8 cellular contexts compared by ENCODE assay signal in genomic region chr7:4684826-4685225, GRCh38. TPM values are rescaled to one million over a fixed set of nuclear protein-coding genes. Genes with fewer than 3 reads are reported as not detected.
A peak's percentile ranks its signal among the peaks of the same experiment; 100 is the strongest.
DNase-seq lines count a peak whose midpoint lies in the region; ATAC-seq and TF ChIP-seq lines count a peak whose summit lies in the region.

No MANE protein-coding gene starts in this region.

- H3K27ac ChIP-seq in esophagus squamous epithelium (peak overlapping the region; percentile 95 to 98 (median 96)), sigmoid colon (peak overlapping the region; percentile 93 to 96 (median 94))

- H3K9me3 ChIP-seq in esophagus squamous epithelium (no peaks in the 10 kb centered on the region), sigmoid colon (no peaks in the 10 kb centered on the region)

- peaks cover 54 to 66% (median 60%) of the 10 kb centered on the region in 3 donors for H3K4me1 Mint-ChIP-seq in T-cell

- H3K4me3 ChIP-seq in GM08714 (ENCODE audit: low read length) (peak overlapping the region; percentile 76), esophagus squamous epithelium (peak overlapping the region in 3 of 4 donors; percentile 80 to 95 (median 94)), sigmoid colon (peak overlapping the region in 3 of 4 donors; percentile 76 to 98 (median 83))

- H3K4me1 ChIP-seq in esophagus squamous epithelium (peaks cover 24 to 77% (median 30%) of the 10 kb centered on the region in 3 donors), sigmoid colon (peaks cover 0 to 67% (median 54%) of the 10 kb centered on the region in 4 donors)

- H3K4me3 Mint-ChIP-seq in T-cell = peak overlapping the region; percentile 95 to 97 (median 96)

- TF ChIP-seq CTCF in esophagus squamous epithelium (IDR thresholded peaks at IDR 0.05) = no peak
- TF ChIP-seq CTCF in sigmoid colon (IDR thresholded peaks at IDR 0.05) = no peak

- WGBS in esophagus squamous epithelium, 2 donors = 48 to 58% methylated on average over 9 to 10 of the region's 10 CpGs
- 53 to 59% methylated on average over 10 of the region's 10 CpGs for WGBS in sigmoid colon, 2 donors

- TF ChIP-seq EP300 in sigmoid colon (IDR thresholded peaks at IDR 0.05) = no peak

- H3K36me3 ChIP-seq in esophagus squamous epithelium = no peaks in the 10 kb centered on the region
- no peaks in the 10 kb centered on the region for H3K36me3 ChIP-seq in sigmoid colon

- H3K27me3 Mint-ChIP-seq in T-cell = no peaks in the 10 kb centered on the region

- intact Hi-C loops in esophagus squamous epithelium (cut with DNase I) = loop anchor here (5.0 kb wide), 1 partner anchor 67 kb away; no protein-coding TSS in a partner anchor
- intact Hi-C loops in sigmoid colon (cut with DNase I) = loop anchor here (5.0 kb wide), 2 partner anchors 42 to 57 kb away; no protein-coding TSS in a partner anchor

- CTCF ChIA-PET in T-cell (lab: Charles Lee) = interaction anchor here (0.5 to 1.0 kb wide), 7 partner anchors 34 to 400 kb away, joined by 3 to 10 read pairs (median 4); no protein-coding TSS in a partner anchor

- no peak for TF ChIP-seq POLR2A in esophagus squamous epithelium (IDR thresholded peaks at IDR 0.05)
- no peak for TF ChIP-seq POLR2A in sigmoid colon (IDR thresholded peaks at IDR 0.05)

- no peak for DNase-seq in T-cell
- no peak for DNase-seq in esophagus squamous epithelium (lab: John Stamatoyannopoulos, UW)
- DNase-seq in sigmoid colon = no peak
- no peak for DNase-seq in Kasumi-1 (lab: John Stamatoyannopoulos, UW)

- POLR2A ChIA-PET in T-cell (lab: Charles Lee) = interaction anchor here in 1 of 2 donors (0.5 to 0.6 kb wide), 2 partner anchors 43 to 109 kb away, joined by 3 to 6 read pairs; no protein-coding TSS in a partner anchor

- H3K27me3 ChIP-seq in esophagus squamous epithelium (no peaks in the 10 kb centered on the region), sigmoid colon (no peaks in the 10 kb centered on the region)

- peak overlapping the region; percentile 97 for H3K27ac Mint-ChIP-seq in T-cell

- peaks cover 21% of the 10 kb centered on the region for H3K36me3 Mint-ChIP-seq in T-cell

- ATAC-seq in T-cell (replicated peaks in 1 of 4) = no peak
- ATAC-seq in GM18502 (IDR thresholded peaks at IDR 0.05; ENCODE audit: poor library complexity, unreplicated experiment) = no peak
- no peak for ATAC-seq in HG02588 (IDR thresholded peaks at IDR 0.05; ENCODE audit: unreplicated experiment)
- no peak for ATAC-seq in HG02571 (IDR thresholded peaks at IDR 0.05; ENCODE audit: unreplicated experiment)

- no peaks in the 10 kb centered on the region for H3K9me3 Mint-ChIP-seq in T-cell

RNA-seq across cellular contexts. Expression of gene FOXK1, which starts 2.7 kb away (rescaled TPM):
- total RNA-seq in T-cell (10 to 100 TPM; 63.9 to 79.7 (median 74.2) TPM), esophagus squamous epithelium (10 to 100 TPM; 11.9 to 25.7 (median 15.9) TPM), sigmoid colon (10 to 100 TPM; 15.8 to 47.1 (median 18.0) TPM)
- 10 to 100 TPM in 1 of 3 donors, 1 to 10 TPM in 2; 1.8 to 18.1 (median 3.0) TPM for polyA plus RNA-seq in sigmoid colon
